Comparison of ENCODE assay signal across 9 cellular contexts in the genomic region with DNA sequence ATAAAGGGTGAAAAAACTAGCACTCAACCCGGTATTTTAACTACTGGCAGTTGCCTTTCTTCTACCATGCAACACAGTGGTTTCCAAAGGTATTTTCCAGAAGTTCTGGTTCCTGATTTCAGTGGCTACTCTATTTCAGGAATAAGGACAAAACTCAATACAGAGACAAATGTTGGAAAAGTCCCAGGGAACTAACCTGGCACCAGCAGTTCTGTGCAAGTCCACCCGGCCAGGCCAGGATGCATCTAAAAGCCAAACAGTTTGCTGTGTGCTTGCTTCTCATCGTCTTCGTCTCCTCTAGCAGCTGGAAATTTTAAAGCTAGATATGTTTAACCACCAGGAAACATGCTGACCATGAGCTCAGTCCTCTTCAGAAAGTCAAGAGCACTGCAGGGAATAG. TPM values are rescaled to one million over a fixed set of nuclear protein-coding genes. Genes with fewer than 3 reads are reported as not detected.
DNase-seq lines count a peak whose midpoint lies in the region; ATAC-seq and TF ChIP-seq lines count a peak whose summit lies in the region.
"Had no signal": no experiment of that assay in that cellular context is flagged by ENCODE, and none has a peak within 500 bp of the region (broad histone marks: within the 10 kb centered on the region; RNA-seq: fewer than 3 reads in every experiment).

No MANE protein-coding gene starts in this region.

- intact Hi-C loops in heart right ventricle (cut with DNase I) (no loop called here), spleen (cut with DNase I; ENCODE audit: low total_unique reads) (no loop called here)

- H3K4me1 ChIP-seq in heart right ventricle: peaks cover 3 to 97% (median 84%) of the 10 kb centered on the region in 9 donors
- peaks cover 33 to 99% (median 77%) of the 10 kb centered on the region in 6 donors for H3K4me1 ChIP-seq in spleen

- no peaks in the 10 kb centered on the region for H3K9me3 Mint-ChIP-seq in activated CD4-positive, alpha-beta memory T cell treated with anti-CD3 and anti-CD28 coated beads, Interleukin-2, amount 10 ng/mL, durations not matched to agents 7 days and 5 days

- DNase-seq in activated CD4-positive, alpha-beta memory T cell treated with anti-CD3 and anti-CD28 coated beads, Interleukin-2, amount 10 ng/mL, durations not matched to agents 7 days and 5 days: no peak
- DNase-seq in heart right ventricle (no peak), spleen (no peak), GM19238 (ENCODE audit: insufficient read length, low spot score) (no peak)
- DNase-seq: DMS 273 treated with DMSO at 0.1 percent for 48 hours; NK-92 treated with Interleukin-12 subunit alpha and Interleukin-12 subunit beta, amount 100 ng/mL, for 24 hours had no signal

- ATAC-seq in HG03066 (IDR thresholded peaks at IDR 0.05; ENCODE audit: low read depth, unreplicated experiment) (peak; percentile 3), heart right ventricle (peak in 3 of 8 donors; percentile 30 to 56 (median 48)), HG02840 (IDR thresholded peaks at IDR 0.05; ENCODE audit: low FRiP score, unreplicated experiment) (no peak), GM18519 (IDR thresholded peaks at IDR 0.05; ENCODE audit: low FRiP score, unreplicated experiment) (no peak)

- TF ChIP-seq CTCF in heart right ventricle (IDR thresholded peaks at IDR 0.05) (no peak), spleen (IDR thresholded peaks at IDR 0.05 in 8 of 11, conservative IDR thresholded peaks at IDR 0.05 in 3 of 11) (no peak)

- H3K36me3 ChIP-seq in heart right ventricle: no peaks in the 10 kb centered on the region
- H3K36me3 ChIP-seq in spleen: no peaks in the 10 kb centered on the region

- no peaks in the 10 kb centered on the region for H3K27me3 Mint-ChIP-seq in activated CD4-positive, alpha-beta memory T cell treated with anti-CD3 and anti-CD28 coated beads, Interleukin-2, amount 10 ng/mL, durations not matched to agents 7 days and 5 days

- no peak for TF ChIP-seq POLR2A in spleen (IDR thresholded peaks at IDR 0.05)

- no peaks in the 10 kb centered on the region for H3K27me3 ChIP-seq in heart right ventricle
- no peaks in the 10 kb centered on the region for H3K27me3 ChIP-seq in spleen (replicated peaks in 1 of 7)

- H3K4me3 ChIP-seq in heart right ventricle (no peak overlapping the region), spleen (peak overlapping the region in 1 of 8 donors; percentile 20)

- peak overlapping the region; percentile 99 for H3K27ac Mint-ChIP-seq in activated CD4-positive, alpha-beta memory T cell treated with anti-CD3 and anti-CD28 coated beads, Interleukin-2, amount 10 ng/mL, durations not matched to agents 7 days and 5 days

- H3K9me3 ChIP-seq in heart right ventricle (no peaks in the 10 kb centered on the region), spleen (no peaks in the 10 kb centered on the region)

- peak overlapping the region in 9 of 10 donors; percentile 19 to 64 (median 45) for H3K27ac ChIP-seq in heart right ventricle
- peak overlapping the region; percentile 30 to 83 (median 70) for H3K27ac ChIP-seq in spleen

- peak overlapping the region; percentile 76 for H3K4me3 Mint-ChIP-seq in activated CD4-positive, alpha-beta memory T cell treated with anti-CD3 and anti-CD28 coated beads, Interleukin-2, amount 10 ng/mL, durations not matched to agents 7 days and 5 days

- WGBS in heart right ventricle, 2 donors: 26 to 35% methylated on average over 4 of the region's 4 CpGs
- WGBS in spleen, 5 donors: 52 to 62% (median 58%) methylated on average over 4 of the region's 4 CpGs

- POLR2A ChIA-PET in activated CD4-positive, alpha-beta memory T cell treated with anti-CD3 and anti-CD28 coated beads, Interleukin-2, amount 10 ng/mL, durations not matched to agents 7 days and 5 days (lab: Charles Lee): interaction anchor here (0.6 to 13.0 kb wide), 20 partner anchors 9 to 426 kb away, joined by 3 to 140 read pairs (median 7); a partner anchor contains a TSS

- CTCF ChIA-PET in activated CD4-positive, alpha-beta memory T cell treated with anti-CD3 and anti-CD28 coated beads, Interleukin-2, amount 10 ng/mL, durations not matched to agents 7 days and 5 days (lab: Charles Lee): interaction anchor here (0.6 to 2.9 kb wide), 5 partner anchors 16 to 68 kb away, joined by 3 to 11 read pairs (median 5); a partner anchor contains a TSS

- peaks cover 91% of the 10 kb centered on the region for H3K4me1 Mint-ChIP-seq in activated CD4-positive, alpha-beta memory T cell treated with anti-CD3 and anti-CD28 coated beads, Interleukin-2, amount 10 ng/mL, durations not matched to agents 7 days and 5 days

- peaks cover 36% of the 10 kb centered on the region for H3K36me3 Mint-ChIP-seq in activated CD4-positive, alpha-beta memory T cell treated with anti-CD3 and anti-CD28 coated beads, Interleukin-2, amount 10 ng/mL, durations not matched to agents 7 days and 5 days (ENCODE audit: low read depth)

RNA-seq across cellular contexts. Expression of a gene that starts 52.5 kb away (rescaled TPM):
- 10 to 100 TPM; 31.6 to 32.2 TPM for total RNA-seq in activated CD4-positive, alpha-beta memory T cell treated with anti-CD3 and anti-CD28 coated beads, Interleukin-2, amount 10 ng/mL, durations not matched to agents 7 days and 5 days
- total RNA-seq in heart right ventricle (10 to 100 TPM; 12.3 to 31.2 (median 17.3) TPM), spleen (10 to 100 TPM; 39.7 to 58.9 (median 51.2) TPM)
- polyA plus RNA-seq in heart right ventricle (1 to 10 TPM; 3.4 to 9.0 TPM), spleen (10 to 100 TPM in 2 of 3 donors, 1 to 10 TPM in 1; 7.1 to 10.8 (median 10.4) TPM)
